In genomic region chr5:112219000-112219399, GRCh38 we compare ENCODE assay signal across 26 cellular contexts.
A peak's percentile ranks its signal among the peaks of the same experiment; 100 is the strongest.
DNase-seq lines count a peak whose midpoint lies in the region; ATAC-seq, FAIRE-seq and TF ChIP-seq lines count a peak whose summit lies in the region.
"Had no signal": no experiment of that assay in that cellular context is flagged by ENCODE, and none has a peak within 500 bp of the region (broad histone marks: within the 10 kb centered on the region; RNA-seq: fewer than 3 reads in every experiment).

No MANE protein-coding gene starts in this region.

- intact Hi-C loops in K562 (cut with micrococcal nuclease), result no loop called here
- intact Hi-C loops in vagina (cut with DNase I), result no loop called here

- peak overlapping the region; percentile 47; the same call in 1 of the 2 replicates for H3K27ac ChIP-seq in RWPE1
- no peak overlapping the region for H3K27ac ChIP-seq in K562 (ENCODE audit: extremely low read depth, low read depth, low read length)
- no peak overlapping the region for H3K27ac ChIP-seq in CD8-positive, alpha-beta memory T cell (ENCODE audit: low read depth, low read length)
- no peak overlapping the region for H3K27ac ChIP-seq in vagina
- H3K27ac ChIP-seq: 22Rv1; BLaER1 treated with 17β-estradiol and CSF1 and Interleukin-3, amounts not matched to agents 10 nM and 100 nM had no signal

- POLR2A ChIA-PET in RWPE1 (lab: Yijun Ruan, JAX; ENCODE audit: low non-redundant PET), result no interaction called here
- POLR2A ChIA-PET in K562 (lab: Yijun Ruan, JAX), result no interaction called here
- POLR2A ChIA-PET in CD8-positive, alpha-beta memory T cell (lab: Charles Lee), result no interaction called here

- H4K20me1 ChIP-seq in K562 (replicated peaks; ENCODE audit: control insufficient read depth, insufficient read depth, low read length), result no peaks in the 10 kb centered on the region
- H4K20me1 ChIP-seq: BLaER1 treated with 17β-estradiol and CSF1 and Interleukin-3, amounts not matched to agents 10 nM and 100 nM had no signal

- H3K27me3 ChIP-seq in K562 (ENCODE audit: control insufficient read depth in 2 of 2, insufficient read depth in 2 of 2, low read length in 2 of 2) (peaks cover 5% of the 10 kb centered on the region in 2 experiments; a peak in 2 of 5 replicates), vagina (no peaks in the 10 kb centered on the region)
- H3K27me3 ChIP-seq in CD8-positive, alpha-beta memory T cell (ENCODE audit: insufficient read depth, low read length, poor library complexity, severe bottlenecking), result no peaks in the 10 kb centered on the region
- H3K27me3 ChIP-seq: BLaER1 treated with 17β-estradiol and CSF1 and Interleukin-3, amounts not matched to agents 10 nM and 100 nM had no signal

- no peak overlapping the region for H3K9ac ChIP-seq in K562 (ENCODE audit: insufficient read depth in 1 of 2, low read depth in 2 of 2, low read length in 2 of 2)
- H3K9ac ChIP-seq: BLaER1 treated with 17β-estradiol and CSF1 and Interleukin-3, amounts not matched to agents 10 nM and 100 nM had no signal

- FAIRE-seq in K562 (lab: Jason Lieb, UNC), result no peak
- FAIRE-seq: A204.1, G401.6, GM12892, GM19239 had no signal

- peak; percentile 45 for DNase-seq in NCI-H82 (lab: John Stamatoyannopoulos, UW)
- no peak for DNase-seq in NCI-H82 treated with DMSO at 0.1 percent for 48 hours (lab: John Stamatoyannopoulos, UW; ENCODE audit: unreplicated experiment)
- DNase-seq in RWPE1 (ENCODE audit: low spot score), result no peak
- DNase-seq in K562 (ENCODE audit: extremely low read depth in 1 of 4, low spot score in 3 of 4), result no peak
- no peak for DNase-seq in CD8-positive, alpha-beta memory T cell
- DNase-seq in NCI-H1436 (lab: John Stamatoyannopoulos, UW), result no peak
- no peak for DNase-seq in vagina (ENCODE audit: extremely low spot score in 2 of 2)
- DNase-seq: ACHN; AML-193; BE2C; Caco-2; CD4-positive, alpha-beta T cell; DMS153; DND-41; H9; HFFc6 had no signal

- CTCF ChIA-PET in RWPE1 (lab: Yijun Ruan, JAX), result interaction anchor here (1.1 kb wide), 1 partner anchor 205 kb away, joined by 3 read pairs; no protein-coding TSS in a partner anchor
- CTCF ChIA-PET in K562 (lab: Yijun Ruan, JAX; ENCODE audit: low intra/inter-chr PET ratio), result no interaction called here
- CTCF ChIA-PET in CD8-positive, alpha-beta memory T cell (lab: Charles Lee), result no interaction called here

- H3K4me1 ChIP-seq in K562 (replicated peaks in 1 of 2; ENCODE audit: control insufficient read depth in 2 of 2, insufficient read depth in 2 of 2, low read length in 2 of 2) (peaks cover 0 to 4% of the 10 kb centered on the region in 2 experiments; a peak in 3 of 5 replicates), vagina (no peaks in the 10 kb centered on the region)
- H3K4me1 ChIP-seq in CD8-positive, alpha-beta memory T cell (ENCODE audit: insufficient read depth, low read length), result no peaks in the 10 kb centered on the region
- H3K4me1 ChIP-seq: BE2C; BLaER1 treated with 17β-estradiol and CSF1 and Interleukin-3, amounts not matched to agents 10 nM and 100 nM had no signal

- no peaks in the 10 kb centered on the region for H3K9me3 ChIP-seq in K562 (replicated peaks; ENCODE audit: control insufficient read depth, insufficient read depth, low read depth, low read length)
- H3K9me3 ChIP-seq in CD8-positive, alpha-beta memory T cell (ENCODE audit: low read length), result no peaks in the 10 kb centered on the region
- no peaks in the 10 kb centered on the region for H3K9me3 ChIP-seq in vagina
- H3K9me3 ChIP-seq: BE2C; BLaER1 treated with 17β-estradiol and CSF1 and Interleukin-3, amounts not matched to agents 10 nM and 100 nM; Caco-2 had no signal

- no peaks in the 10 kb centered on the region for H3K9me1 ChIP-seq in K562 (ENCODE audit: control insufficient read depth, insufficient read depth, low read length)

- no peak for TF ChIP-seq RAD21 in K562 (CRISPR knock-in tag; conservative IDR thresholded peaks at IDR 0.05 in 1 of 2, IDR thresholded peaks at IDR 0.05 in 1 of 2)

- no peak for TF ChIP-seq POLR2A in K562 (conservative IDR thresholded peaks at IDR 0.05)
- TF ChIP-seq POLR2A in vagina (IDR thresholded peaks at IDR 0.05), result no peak

- BruUV-seq in K562 (replicated peaks; lab: Mats Ljungman, UMichigan), result no TSS peak

- H3K4me3 ChIP-seq in K562, result no peak overlapping the region
- no peak overlapping the region for H3K4me3 ChIP-seq in CD8-positive, alpha-beta memory T cell (ENCODE audit: low read length)
- H3K4me3 ChIP-seq in vagina, result no peak overlapping the region
- H3K4me3 ChIP-seq: BLaER1 treated with 17β-estradiol and CSF1 and Interleukin-3, amounts not matched to agents 10 nM and 100 nM; GM23338 had no signal

- H3K4me3 Mint-ChIP-seq in CD8-positive, alpha-beta memory T cell, result no peak overlapping the region
- H3K4me3 Mint-ChIP-seq: CD14-positive monocyte; CD4-positive, alpha-beta T cell; GM23338; H9; HFFc6 had no signal

- no peak for TF ChIP-seq EP300 in K562 (IDR thresholded peaks at IDR 0.05; ENCODE audit: low read length)

- no peak overlapping the region for H3K27ac Mint-ChIP-seq in CD8-positive, alpha-beta memory T cell
- H3K27ac Mint-ChIP-seq: CD14-positive monocyte; CD4-positive, alpha-beta T cell; GM23338; HFFc6 had no signal

- WGBS in K562 (ENCODE audit: insufficient coverage, low coverage, missing lambda C conversion rate), result 1% methylated on average over 6 of the region's 6 CpGs

- no peak for ATAC-seq in K562
- no peak for ATAC-seq in GM19328 (IDR thresholded peaks at IDR 0.05; ENCODE audit: unreplicated experiment)
- ATAC-seq: GM23338, HCT116 had no signal

- TF ChIP-seq CTCF in RWPE1 (conservative IDR thresholded peaks at IDR 0.05; ENCODE audit: low read depth) (no peak), K562 (IDR thresholded peaks at IDR 0.05 in 2 of 3, conservative IDR thresholded peaks at IDR 0.05 in 1 of 3; ENCODE audit: insufficient read depth in 2 of 3, low read depth in 1 of 3, low read length in 3 of 3) (no peak), vagina (IDR thresholded peaks at IDR 0.05) (no peak)

- H3K4me1 Mint-ChIP-seq in CD8-positive, alpha-beta memory T cell, result no peaks in the 10 kb centered on the region

- H3K4me2 ChIP-seq in K562 (ENCODE audit: insufficient read depth, low read length), result no peak overlapping the region
- H3K4me2 ChIP-seq: BLaER1 treated with 17β-estradiol and CSF1 and Interleukin-3, amounts not matched to agents 10 nM and 100 nM; GM23338 had no signal

- H3K36me3 ChIP-seq in K562 (ENCODE audit: control insufficient read depth, insufficient read depth, low read length) (no peaks in the 10 kb centered on the region), vagina (no peaks in the 10 kb centered on the region)
- no peaks in the 10 kb centered on the region for H3K36me3 ChIP-seq in CD8-positive, alpha-beta memory T cell (ENCODE audit: insufficient read depth, low read length)
- H3K36me3 ChIP-seq: BE2C; BLaER1 treated with 17β-estradiol and CSF1 and Interleukin-3, amounts not matched to agents 10 nM and 100 nM had no signal

- H3K27me3 Mint-ChIP-seq in CD8-positive, alpha-beta memory T cell, result peaks cover 3 to 9% of the 10 kb centered on the region in 2 donors

- H3K36me3 Mint-ChIP-seq in CD8-positive, alpha-beta memory T cell, result no peaks in the 10 kb centered on the region
- H3K36me3 Mint-ChIP-seq: CD14-positive monocyte had no signal

- H3K79me2 ChIP-seq in K562 (ENCODE audit: control insufficient read depth, insufficient read depth, low read length), result no peaks in the 10 kb centered on the region

- no peaks in the 10 kb centered on the region for H3K9me3 Mint-ChIP-seq in CD8-positive, alpha-beta memory T cell
- H3K9me3 Mint-ChIP-seq: CD4-positive, alpha-beta T cell; GM23338; H9; HFFc6 had no signal

- in situ Hi-C loops in K562 (cut with MboI), result loop anchor here (25.0 kb wide), 1 partner anchor 543 kb away; no protein-coding TSS in a partner anchor

- H2AFZ ChIP-seq in K562 (ENCODE audit: low read depth, low read length), result no peak overlapping the region
- H2AFZ ChIP-seq: GM23338 had no signal

TF ChIP-seq in K562, 482 proteins besides CTCF, POLR2A, EP300 and RAD21:
- 0 out of 2 replicates have a peak, but pooled peaks have one; percentile 46 for TF ChIP-seq CHD2 (IDR thresholded peaks at IDR 0.05; ENCODE audit: low read depth, low read length)
- no peak for TF ChIP-seq CREB1 (IDR thresholded peaks at IDR 0.05)
- no peak for TF ChIP-seq CREB1 (CRISPR knock-in tag; IDR thresholded peaks at IDR 0.05)
TF ChIP-seq in K562: peak in this region for 1.
